In genomic region chr11:64233913-64234839, GRCh38 we compare ENCODE assay signal across 1 cellular context.
A peak's percentile ranks its signal among the peaks of the same experiment; 100 is the strongest.
TF ChIP-seq lines count a peak whose summit lies in the region.

Gene VEGFB (plus strand): TSS chr11:64234584. CDS start chr11:64234834, 250 bp downstream.

TF ChIP-seq in HepG2, 621 proteins besides CTCF, POLR2A, EP300 and RAD21 (continued from another document and continues in another):
- TF ChIP-seq ZBTB10 (CRISPR knock-in tag; IDR thresholded peaks at IDR 0.05; ENCODE audit: borderline replicate concordance) (0 out of 2 replicates have a peak, but pooled peaks have one; percentile 34), ZNF276 (CRISPR knock-in tag; IDR thresholded peaks at IDR 0.05; ENCODE audit: low read depth) (no peak), NR2F6 (IDR thresholded peaks at IDR 0.05) (no peak), NR2F6 (CRISPR knock-in tag; IDR thresholded peaks at IDR 0.05) (no peak), ZNF354B (CRISPR knock-in tag; IDR thresholded peaks at IDR 0.05) (no peak), MAX (IDR thresholded peaks at IDR 0.05) (peak; percentile 8; the same call in 1 of the 2 replicates), GMEB1 (CRISPR knock-in tag; IDR thresholded peaks at IDR 0.05; ENCODE audit: borderline replicate concordance) (no peak), MBD4 (IDR thresholded peaks at IDR 0.05; ENCODE audit: borderline replicate concordance, low read length) (no peak), SKIL (CRISPR knock-in tag; IDR thresholded peaks at IDR 0.05; ENCODE audit: borderline replicate concordance) (0 out of 2 replicates have a peak, but pooled peaks have one; percentile 38), ZBTB40 (IDR thresholded peaks at IDR 0.05) (no peak), ZBTB40 (CRISPR knock-in tag; IDR thresholded peaks at IDR 0.05) (no peak), NFKBIZ (CRISPR knock-in tag; IDR thresholded peaks at IDR 0.05) (no peak), MLXIP (CRISPR knock-in tag; IDR thresholded peaks at IDR 0.05; ENCODE audit: borderline replicate concordance) (no peak), HOXA5 (CRISPR knock-in tag; IDR thresholded peaks at IDR 0.05) (no peak), ATF1 (CRISPR knock-in tag; IDR thresholded peaks at IDR 0.05) (no peak), ZEB1 (IDR thresholded peaks at IDR 0.05; ENCODE audit: insufficient replicate concordance, low read depth) (no peak), CC2D1A (CRISPR knock-in tag; IDR thresholded peaks at IDR 0.05) (no peak), SOX13 (IDR thresholded peaks at IDR 0.05) (no peak), SOX13 (CRISPR knock-in tag; conservative IDR thresholded peaks at IDR 0.05 in 1 of 2, IDR thresholded peaks at IDR 0.05 in 1 of 2) (no peak), NR2C2 (CRISPR knock-in tag; IDR thresholded peaks at IDR 0.05; ENCODE audit: borderline replicate concordance) (no peak), ZFAT (CRISPR knock-in tag; conservative IDR thresholded peaks at IDR 0.05) (no peak), ZNF556 (CRISPR knock-in tag; IDR thresholded peaks at IDR 0.05; ENCODE audit: borderline replicate concordance) (0 out of 2 replicates have a peak, but pooled peaks have one; percentile 36), JUN (CRISPR knock-in tag; IDR thresholded peaks at IDR 0.05) (no peak), THAP7 (CRISPR knock-in tag; IDR thresholded peaks at IDR 0.05) (0 out of 2 replicates have a peak, but pooled peaks have one; percentile 19), ZBTB7B (CRISPR knock-in tag; IDR thresholded peaks at IDR 0.05) (0 out of 2 replicates have a peak, but pooled peaks have one; percentile 19), MNT (IDR thresholded peaks at IDR 0.05) (no peak), GFI1 (CRISPR knock-in tag; IDR thresholded peaks at IDR 0.05; ENCODE audit: borderline replicate concordance) (no peak), REXO4 (CRISPR knock-in tag; IDR thresholded peaks at IDR 0.05; ENCODE audit: borderline replicate concordance) (no peak), ARHGAP35 (CRISPR knock-in tag; IDR thresholded peaks at IDR 0.05; ENCODE audit: borderline replicate concordance) (no peak; the same call in 1 of the 2 replicates), NFYB (CRISPR knock-in tag; IDR thresholded peaks at IDR 0.05) (no peak), CREB3 (CRISPR knock-in tag; IDR thresholded peaks at IDR 0.05) (no peak)
